Comparison of ENCODE assay signal across 17 cellular contexts in the genomic region with DNA sequence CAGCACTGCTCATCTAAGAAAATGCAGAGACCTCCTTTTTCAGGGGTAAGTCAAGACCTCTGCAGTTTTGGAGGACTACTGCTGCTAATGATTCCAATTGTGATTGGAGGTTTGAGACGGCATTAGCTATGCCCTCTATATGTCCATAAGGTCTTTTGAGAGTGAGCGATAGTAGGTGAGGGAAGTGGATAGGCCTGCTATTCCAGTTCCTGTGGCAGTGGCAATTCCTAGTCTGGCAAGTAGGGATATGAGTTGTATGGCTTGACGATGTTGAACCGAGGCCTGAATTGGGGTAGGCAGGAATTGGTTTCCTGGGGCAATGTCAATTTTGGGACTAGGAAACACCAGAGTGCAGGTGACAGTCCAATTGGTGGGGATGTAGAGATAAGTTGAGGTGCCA.
DNase-seq lines count a peak whose midpoint lies in the region; ATAC-seq and TF ChIP-seq lines count a peak whose summit lies in the region.
"Had no signal": no experiment of that assay in that cellular context is flagged by ENCODE, and none has a peak within 500 bp of the region (broad histone marks: within the 10 kb centered on the region; RNA-seq: fewer than 3 reads in every experiment).

No MANE protein-coding gene starts in this region.

- H3K36me3 Mint-ChIP-seq in activated naive CD4-positive, alpha-beta T cell treated with anti-CD3 and anti-CD28 coated beads, Interleukin-2, amount 10 ng/mL, durations not matched to agents 7 days and 5 days = no peaks in the 10 kb centered on the region
- peaks cover 4% of the 10 kb centered on the region for H3K36me3 Mint-ChIP-seq in MCF 10A (ENCODE audit: insufficient read depth, unreplicated experiment)

- no peak for ATAC-seq in PC-3

- H3K27ac Mint-ChIP-seq in activated naive CD4-positive, alpha-beta T cell treated with anti-CD3 and anti-CD28 coated beads, Interleukin-2, amount 10 ng/mL, durations not matched to agents 7 days and 5 days = peak overlapping the region; percentile 31
- H3K27ac Mint-ChIP-seq in MCF 10A (ENCODE audit: low read depth, unreplicated experiment) = peak overlapping the region; percentile 55

- TF ChIP-seq POLR2A in spleen (IDR thresholded peaks at IDR 0.05) (no peak), testis (IDR thresholded peaks at IDR 0.05) (no peak)

- H3K4me1 Mint-ChIP-seq in activated naive CD4-positive, alpha-beta T cell treated with anti-CD3 and anti-CD28 coated beads, Interleukin-2, amount 10 ng/mL, durations not matched to agents 7 days and 5 days = no peaks in the 10 kb centered on the region
- H3K4me1 Mint-ChIP-seq in MCF 10A (ENCODE audit: insufficient read depth, unreplicated experiment) = peaks cover 17% of the 10 kb centered on the region

- peak overlapping the region; percentile 14; the same call in 1 of the 2 replicates for H3K27ac ChIP-seq in PC-3 (ENCODE audit: low read length)
- H3K27ac ChIP-seq in spleen = peak overlapping the region in 1 of 8 donors; percentile 3
- H3K27ac ChIP-seq in testis = no peak overlapping the region
- H3K27ac ChIP-seq: BLaER1 treated with 17β-estradiol and CSF1 and Interleukin-3, amounts not matched to agents 10 nM and 100 nM; Peyer's patch; SJCRH30 had no signal

- no peaks in the 10 kb centered on the region for H3K79me2 ChIP-seq in PC-3 (ENCODE audit: low read length)

- no peak overlapping the region for H3K4me2 ChIP-seq in PC-3 (ENCODE audit: low read length)
- H3K4me2 ChIP-seq: BLaER1 treated with 17β-estradiol and CSF1 and Interleukin-3, amounts not matched to agents 10 nM and 100 nM had no signal

- BruUV-seq in PC-3 (replicated peaks; lab: Mats Ljungman, UMichigan) (no TSS peak), MCF 10A (replicated peaks; lab: Mats Ljungman, UMichigan) (no TSS peak)

- H3K9ac ChIP-seq in PC-3 (ENCODE audit: low read length) = no peak overlapping the region
- H3K9ac ChIP-seq: BLaER1 treated with 17β-estradiol and CSF1 and Interleukin-3, amounts not matched to agents 10 nM and 100 nM had no signal

- no peak for TF ChIP-seq CTCF in PC-3 (conservative IDR thresholded peaks at IDR 0.05; ENCODE audit: low read depth, low read length)
- TF ChIP-seq CTCF in MCF 10A (IDR thresholded peaks at IDR 0.05; ENCODE audit: unreplicated experiment) = no peak
- TF ChIP-seq CTCF in spleen (IDR thresholded peaks at IDR 0.05 in 8 of 11, conservative IDR thresholded peaks at IDR 0.05 in 3 of 11) = no peak
- no peak for TF ChIP-seq CTCF in testis (IDR thresholded peaks at IDR 0.05)

- H3K4me3 ChIP-seq in PC-3 (ENCODE audit: low read length) (no peak overlapping the region), spleen (no peak overlapping the region), testis (no peak overlapping the region)
- H3K4me3 ChIP-seq: BLaER1 treated with 17β-estradiol and CSF1 and Interleukin-3, amounts not matched to agents 10 nM and 100 nM; Peyer's patch; SJCRH30 had no signal

- H2AFZ ChIP-seq in PC-3 (ENCODE audit: low read length) = no peak overlapping the region

- CTCF ChIA-PET in activated naive CD4-positive, alpha-beta T cell treated with anti-CD3 and anti-CD28 coated beads, Interleukin-2, amount 10 ng/mL, durations not matched to agents 7 days and 5 days (lab: Charles Lee) = no interaction called here
- CTCF ChIA-PET in PC-3 (lab: Charles Lee) (no interaction called here), MCF 10A (lab: Yijun Ruan, JAX) (interaction anchor here (0.7 to 1.3 kb wide), 2 partner anchors 12 to 398 kb away, joined by 4 read pairs; no protein-coding TSS in a partner anchor)

- H3K36me3 ChIP-seq in PC-3 (ENCODE audit: low read depth, low read length) (no peaks in the 10 kb centered on the region), spleen (no peaks in the 10 kb centered on the region), testis (ENCODE audit: low read depth, missing control alignments) (no peaks in the 10 kb centered on the region)
- H3K36me3 ChIP-seq: BLaER1 treated with 17β-estradiol and CSF1 and Interleukin-3, amounts not matched to agents 10 nM and 100 nM; Peyer's patch; SJCRH30 had no signal

- H3K4me3 Mint-ChIP-seq in activated naive CD4-positive, alpha-beta T cell treated with anti-CD3 and anti-CD28 coated beads, Interleukin-2, amount 10 ng/mL, durations not matched to agents 7 days and 5 days = no peak overlapping the region
- H3K4me3 Mint-ChIP-seq in MCF 10A (ENCODE audit: unreplicated experiment) = no peak overlapping the region

- H3K27me3 ChIP-seq in PC-3 (ENCODE audit: low read length) (no peaks in the 10 kb centered on the region), spleen (replicated peaks in 1 of 7) (no peaks in the 10 kb centered on the region), testis (no peaks in the 10 kb centered on the region)
- H3K27me3 ChIP-seq: Peyer's patch, SJCRH30 had no signal

- peaks cover 46% of the 10 kb centered on the region for H3K9me3 Mint-ChIP-seq in activated naive CD4-positive, alpha-beta T cell treated with anti-CD3 and anti-CD28 coated beads, Interleukin-2, amount 10 ng/mL, durations not matched to agents 7 days and 5 days
- peaks cover 34% of the 10 kb centered on the region for H3K9me3 Mint-ChIP-seq in MCF 10A (ENCODE audit: unreplicated experiment)

- H3K4me1 ChIP-seq in PC-3 (ENCODE audit: insufficient read depth, low read length) = peaks cover 13% of the 10 kb centered on the region
- H3K4me1 ChIP-seq in spleen = no peaks in the 10 kb centered on the region
- H3K4me1 ChIP-seq in testis = no peaks in the 10 kb centered on the region
- H3K4me1 ChIP-seq: Peyer's patch, SJCRH30 had no signal

- H3K27me3 Mint-ChIP-seq in activated naive CD4-positive, alpha-beta T cell treated with anti-CD3 and anti-CD28 coated beads, Interleukin-2, amount 10 ng/mL, durations not matched to agents 7 days and 5 days = no peaks in the 10 kb centered on the region
- H3K27me3 Mint-ChIP-seq in MCF 10A (ENCODE audit: insufficient read depth, unreplicated experiment) = no peaks in the 10 kb centered on the region

- 87 to 94% (median 90%) methylated on average over 4 of the region's 4 CpGs for WGBS in spleen, 5 donors
- 95% methylated on average over 4 of the region's 4 CpGs for WGBS in testis, 2 donors

- H3K9me3 ChIP-seq in PC-3 (ENCODE audit: low read length) (no peaks in the 10 kb centered on the region), spleen (peaks cover 0 to 39% (median 1%) of the 10 kb centered on the region in 8 donors), testis (no peaks in the 10 kb centered on the region)
- H3K9me3 ChIP-seq: Peyer's patch, SJCRH30 had no signal

- intact Hi-C loops in PC-3 (cut with micrococcal nuclease) = no loop called here
- intact Hi-C loops in MCF 10A (cut with micrococcal nuclease) = no loop called here
- intact Hi-C loops in spleen (cut with DNase I; ENCODE audit: low total_unique reads) = no loop called here
- intact Hi-C loops in testis (cut with DNase I; ENCODE audit: low total_unique reads) = no loop called here

- POLR2A ChIA-PET in PC-3 (lab: Charles Lee; ENCODE audit: unreplicated experiment) = no interaction called here
- POLR2A ChIA-PET in MCF 10A (lab: Yijun Ruan, JAX) = interaction anchor here (0.9 kb wide), 1 partner anchor 22 kb away, joined by 3 read pairs; no protein-coding TSS in a partner anchor

- H4K20me1 ChIP-seq in PC-3 (ENCODE audit: low read length) = no peaks in the 10 kb centered on the region
- H4K20me1 ChIP-seq: BLaER1 treated with 17β-estradiol and CSF1 and Interleukin-3, amounts not matched to agents 10 nM and 100 nM had no signal

- no peaks in the 10 kb centered on the region for H3K9me2 ChIP-seq in PC-3 (replicated peaks; ENCODE audit: low read length)

- no peak for DNase-seq in activated naive CD4-positive, alpha-beta T cell treated with anti-CD3 and anti-CD28 coated beads, Interleukin-2, amount 10 ng/mL, durations not matched to agents 7 days and 5 days
- no peak for DNase-seq in activated naive CD4-positive, alpha-beta T cell (lab: John Stamatoyannopoulos, UW)
- DNase-seq in PC-3 (peak; percentile 52), MCF 10A (ENCODE audit: unreplicated experiment) (no peak), spleen (peak; percentile 15), globus pallidus (ENCODE audit: low spot score) (no peak), testis (no peak)
- DNase-seq in activated CD4-positive, alpha-beta T cell treated with anti-CD3 and anti-CD28 coated beads for 1 hour = no peak
- DNase-seq: 8988T, H7, MM.1S, NCI-H1048, NCI-H1417 treated with DMSO at 0.1 percent for 48 hours, NCI-H187 treated with DMSO at 0.1 percent for 48 hours, Peyer's patch, SJCRH30 had no signal

- no peaks in the 10 kb centered on the region for H3F3A ChIP-seq in PC-3 (ENCODE audit: low read length, unreplicated experiment)

Comparison
In these comparisons a context has a peak if more than half of its experiments do, and no peak if none do; other contexts are left out.
1. DNase-seq: peak in PC-3 (single experiment) and spleen (single experiment); none in activated naive CD4-positive, alpha-beta T cell treated with anti-CD3 and anti-CD28 coated beads, Interleukin-2, amount 10 ng/mL, durations not matched to agents 7 days and 5 days (single experiment), activated naive CD4-positive, alpha-beta T cell (0 of 4), MCF 10A (single experiment), globus pallidus (single experiment), testis (single experiment) and activated CD4-positive, alpha-beta T cell treated with anti-CD3 and anti-CD28 coated beads for 1 hour (single experiment).